In genomic region chr4:167233523-167234387, GRCh38 we compare ENCODE assay signal across 8 cellular contexts. TPM values are rescaled to one million over a fixed set of nuclear protein-coding genes. Genes with fewer than 3 reads are reported as not detected.
DNase-seq lines count a peak whose midpoint lies in the region; ATAC-seq and TF ChIP-seq lines count a peak whose summit lies in the region.

No MANE protein-coding gene starts in this region.

- H3K4me3 ChIP-seq in MG63, result peak overlapping the region; percentile 55
- H3K4me3 ChIP-seq in lung, result no peak overlapping the region

- peak overlapping the region; percentile 41 for H3K4me3 Mint-ChIP-seq in activated naive CD4-positive, alpha-beta T cell treated with anti-CD3 and anti-CD28 coated beads, Interleukin-2, amount 10 ng/mL, durations not matched to agents 7 days and 5 days
- H3K4me3 Mint-ChIP-seq in chondrocyte (ENCODE audit: unreplicated experiment) (peak overlapping the region; percentile 78), type B pancreatic cell (peak overlapping the region; percentile 97)

- no peaks in the 10 kb centered on the region for H3K36me3 ChIP-seq in MG63
- no peaks in the 10 kb centered on the region for H3K36me3 ChIP-seq in lung (ENCODE audit: control insufficient read depth in 2 of 2, insufficient read depth in 2 of 2, low read length in 2 of 2)

- H3K27ac ChIP-seq in lung (ENCODE audit: low read depth in 1 of 2, low read length in 1 of 2), result no peak overlapping the region

- in situ Hi-C loops in G401 (cut with HindIII; ENCODE audit: low sequenced_read_pairs), result no loop called here

- H3K27ac Mint-ChIP-seq in activated naive CD4-positive, alpha-beta T cell treated with anti-CD3 and anti-CD28 coated beads, Interleukin-2, amount 10 ng/mL, durations not matched to agents 7 days and 5 days, result no peak overlapping the region
- H3K27ac Mint-ChIP-seq in chondrocyte (ENCODE audit: unreplicated experiment), result peak overlapping the region; percentile 49
- no peak overlapping the region for H3K27ac Mint-ChIP-seq in type B pancreatic cell

- CTCF ChIA-PET in activated naive CD4-positive, alpha-beta T cell treated with anti-CD3 and anti-CD28 coated beads, Interleukin-2, amount 10 ng/mL, durations not matched to agents 7 days and 5 days (lab: Charles Lee), result no interaction called here

- H3K9me3 Mint-ChIP-seq in activated naive CD4-positive, alpha-beta T cell treated with anti-CD3 and anti-CD28 coated beads, Interleukin-2, amount 10 ng/mL, durations not matched to agents 7 days and 5 days, result no peaks in the 10 kb centered on the region
- H3K9me3 Mint-ChIP-seq in chondrocyte (ENCODE audit: low read depth), result no peaks in the 10 kb centered on the region
- no peaks in the 10 kb centered on the region for H3K9me3 Mint-ChIP-seq in type B pancreatic cell

- TF ChIP-seq CTCF in chondrocyte (IDR thresholded peaks at IDR 0.05), result no peak
- no peak for TF ChIP-seq CTCF in lung (IDR thresholded peaks at IDR 0.05; ENCODE audit: control extremely low read depth, extremely low read depth)
- no peak for TF ChIP-seq CTCF in type B pancreatic cell (conservative IDR thresholded peaks at IDR 0.05)

- no peak for DNase-seq in activated naive CD4-positive, alpha-beta T cell treated with anti-CD3 and anti-CD28 coated beads, Interleukin-2, amount 10 ng/mL, durations not matched to agents 7 days and 5 days
- no peak for DNase-seq in activated naive CD4-positive, alpha-beta T cell treated with Interleukin-2 at 50 U/mL for 16 hours
- peak; percentile 42 for DNase-seq in MG63
- DNase-seq in chondrocyte (ENCODE audit: low spot score), result no peak
- no peak for DNase-seq in lung (ENCODE audit: low spot score)
- no peak for DNase-seq in type B pancreatic cell (ENCODE audit: extremely low spot score, unreplicated experiment)
- DNase-seq in HUDEP-2 (lab: John Stamatoyannopoulos, UW; ENCODE audit: unreplicated experiment in 76 of 76), result no peak
- DNase-seq in G401 (ENCODE audit: low spot score), result no peak

- ATAC-seq in lung (ENCODE audit: insufficient read depth, low FRiP score), result peak; percentile 20

- no peaks in the 10 kb centered on the region for H3K9me3 ChIP-seq in MG63
- H3K9me3 ChIP-seq in lung (ENCODE audit: control insufficient read depth in 2 of 2, insufficient read depth in 1 of 2, low read length in 1 of 2), result no peaks in the 10 kb centered on the region

- H3K27me3 ChIP-seq in MG63 (no peaks in the 10 kb centered on the region), lung (ENCODE audit: control insufficient read depth, insufficient read depth) (no peaks in the 10 kb centered on the region)

- H3K27me3 Mint-ChIP-seq in activated naive CD4-positive, alpha-beta T cell treated with anti-CD3 and anti-CD28 coated beads, Interleukin-2, amount 10 ng/mL, durations not matched to agents 7 days and 5 days, result peaks cover 31% of the 10 kb centered on the region
- H3K27me3 Mint-ChIP-seq in chondrocyte (ENCODE audit: low read depth) (peaks cover 59% of the 10 kb centered on the region), type B pancreatic cell (peaks cover 65% of the 10 kb centered on the region)

- peaks cover 0 to 6% of the 10 kb centered on the region in 2 donors for H3K4me1 ChIP-seq in lung (ENCODE audit: control insufficient read depth in 2 of 2, insufficient read depth in 2 of 2, low read length in 2 of 2)

- H3K36me3 Mint-ChIP-seq in activated naive CD4-positive, alpha-beta T cell treated with anti-CD3 and anti-CD28 coated beads, Interleukin-2, amount 10 ng/mL, durations not matched to agents 7 days and 5 days, result no peaks in the 10 kb centered on the region
- H3K36me3 Mint-ChIP-seq in chondrocyte (ENCODE audit: low read depth) (no peaks in the 10 kb centered on the region), type B pancreatic cell (no peaks in the 10 kb centered on the region)

- 3% methylated on average over 47 of the region's 47 CpGs for whole genome bisulfite sequencing in lung, 2 donors

- peaks cover 7% of the 10 kb centered on the region for H3K4me1 Mint-ChIP-seq in activated naive CD4-positive, alpha-beta T cell treated with anti-CD3 and anti-CD28 coated beads, Interleukin-2, amount 10 ng/mL, durations not matched to agents 7 days and 5 days
- H3K4me1 Mint-ChIP-seq in chondrocyte (ENCODE audit: low read depth) (peaks cover 18% of the 10 kb centered on the region), type B pancreatic cell (ENCODE audit: unreplicated experiment) (no peaks in the 10 kb centered on the region)

RNA-seq across cellular contexts. Expression of gene SPOCK3, which starts 0.5 kb away (rescaled TPM):
- total RNA-seq in MG63 (2014; rRNA removed; shearing (Covaris generic); ENCODE audit: low replicate concordance), result 1.3 TPM in 1 of 2 replicates, not detected in the other
- total RNA-seq in chondrocyte, result not detected in 3 replicates
- total RNA-seq in lung, result 1 to 10 TPM in 1 of 2 donors, under 1 TPM in 1; 0.88 to 1.4 TPM
- polyA plus RNA-seq in lung, result under 1 TPM; 0.24 to 0.31 TPM
- total RNA-seq in type B pancreatic cell (ENCODE audit: low replicate concordance), result 7.1 and 10.4 TPM in 2 replicates
- not detected in 2 replicates for total RNA-seq in G401 (2014; rRNA removed; shearing (Covaris generic))

Comparison
In these comparisons a context has a peak if more than half of its experiments do, and no peak if none do; other contexts are left out.
1. H3K4me3 Mint-ChIP-seq: peak in every context shown above with its lines; median percentile 97 in type B pancreatic cell; 78 in chondrocyte; 41 in activated naive CD4-positive, alpha-beta T cell treated with anti-CD3 and anti-CD28 coated beads, Interleukin-2, amount 10 ng/mL, durations not matched to agents 7 days and 5 days.